9 cellular contexts compared by ENCODE assay signal in the genomic region with DNA sequence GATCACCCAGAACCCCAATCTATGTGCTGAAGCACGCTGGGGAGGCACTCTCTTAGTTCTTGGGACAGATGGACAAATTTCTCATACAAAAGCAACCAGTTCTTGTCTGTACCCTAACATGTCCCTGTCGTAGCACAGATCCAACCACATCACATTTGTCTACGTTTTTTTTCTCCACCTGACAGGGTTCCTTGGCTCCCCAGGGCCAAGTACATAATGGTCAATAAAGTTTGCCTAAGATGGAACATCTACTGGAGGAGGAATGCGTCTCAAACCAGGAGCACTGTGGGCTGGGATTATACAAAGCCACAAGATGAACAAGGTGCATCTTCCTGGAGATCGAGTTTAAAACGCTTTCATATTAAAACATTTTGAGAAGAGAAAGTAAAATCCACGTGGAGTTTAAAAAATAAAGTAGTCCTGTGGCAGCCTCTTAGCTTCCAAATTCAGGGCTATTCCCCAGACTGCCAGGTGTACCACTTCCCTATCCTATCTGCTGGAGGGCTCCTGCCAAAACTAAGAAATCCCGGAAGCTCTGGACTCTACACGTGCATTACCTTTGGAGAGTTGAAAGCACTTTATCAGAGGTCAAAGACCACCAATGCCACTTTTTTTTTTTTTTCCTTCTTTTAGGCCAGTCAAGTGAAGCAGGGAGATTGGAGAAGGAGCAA. TPM values are rescaled to one million over a fixed set of nuclear protein-coding genes. Genes with fewer than 3 reads are reported as not detected.
DNase-seq lines count a peak whose midpoint lies in the region; ATAC-seq, FAIRE-seq and TF ChIP-seq lines count a peak whose summit lies in the region.
"Had no signal": no experiment of that assay in that cellular context is flagged by ENCODE, and none has a peak within 500 bp of the region (broad histone marks: within the 10 kb centered on the region; RNA-seq: fewer than 3 reads in every experiment).

No MANE protein-coding gene starts in this region.

- no peak overlapping the region for H3K9ac ChIP-seq in HUES48 (ENCODE audit: low read depth, low read length)

- ATAC-seq in natural killer cell (no peak), HG03521 (IDR thresholded peaks at IDR 0.05; ENCODE audit: unreplicated experiment) (no peak), GM18519 (IDR thresholded peaks at IDR 0.05; ENCODE audit: low FRiP score, unreplicated experiment) (no peak)

- H3K4me1 Mint-ChIP-seq in chondrocyte (ENCODE audit: low read depth) (peaks cover 43% of the 10 kb centered on the region), natural killer cell (peaks cover 55 to 56% of the 10 kb centered on the region in 2 donors)

- peak overlapping the region; percentile 95 for H3K4me3 ChIP-seq in AG10803 (ENCODE audit: low read length)
- peak overlapping the region; percentile 97 for H3K4me3 ChIP-seq in HUES48 (ENCODE audit: low read depth, low read length)

- DNase-seq in AG10803 (ENCODE audit: low read depth) (no peak), chondrocyte (ENCODE audit: low spot score) (no peak), natural killer cell (no peak), HEK293T (ENCODE audit: extremely low spot score) (no peak), RCC 7860 (ENCODE audit: low spot score) (no peak)

- no peak overlapping the region for H3K27ac ChIP-seq in HUES48 (ENCODE audit: low read depth, low read length)

- FAIRE-seq in RCC 7860 (lab: Jason Lieb, UNC): no peak
- FAIRE-seq: TTC549 had no signal

- peaks cover 17% of the 10 kb centered on the region; the same call in 1 of the 2 replicates for H3K36me3 ChIP-seq in HUES48 (ENCODE audit: control insufficient read depth, insufficient read depth, low read length)

- intact Hi-C loops in natural killer cell (cut with micrococcal nuclease): loop anchor here (2.0 to 10.0 kb wide), 2 partner anchors 127 to 163 kb away; a partner anchor contains a TSS

- H3K27ac Mint-ChIP-seq in chondrocyte (ENCODE audit: unreplicated experiment) (peak overlapping the region; percentile 20), natural killer cell (peak overlapping the region; percentile 95 to 98)

- H3K9me3 ChIP-seq in HUES48 (ENCODE audit: control insufficient read depth, insufficient read depth, low read length): no peaks in the 10 kb centered on the region

- peaks cover 12% of the 10 kb centered on the region for H3K4me1 ChIP-seq in HUES48 (ENCODE audit: control insufficient read depth, insufficient read depth, low read length)

- H3K27me3 Mint-ChIP-seq in chondrocyte (ENCODE audit: low read depth): no peaks in the 10 kb centered on the region
- no peaks in the 10 kb centered on the region for H3K27me3 Mint-ChIP-seq in natural killer cell (ENCODE audit: low read depth in 2 of 2)

- H3K9me3 Mint-ChIP-seq in chondrocyte (ENCODE audit: low read depth): no peaks in the 10 kb centered on the region
- H3K9me3 Mint-ChIP-seq in natural killer cell: no peaks in the 10 kb centered on the region

- CTCF ChIA-PET in HEK293T (lab: Yijun Ruan, JAX): no interaction called here

- H3K36me3 Mint-ChIP-seq in chondrocyte (ENCODE audit: low read depth) (no peaks in the 10 kb centered on the region), natural killer cell (no peaks in the 10 kb centered on the region)

- POLR2A ChIA-PET in HEK293T (lab: Yijun Ruan, JAX): interaction anchor here (3.5 kb wide), 1 partner anchor 65 kb away, joined by 29 read pairs; a partner anchor contains a TSS

- peaks cover 27% of the 10 kb centered on the region for H3K27me3 ChIP-seq in HUES48 (ENCODE audit: control insufficient read depth, insufficient read depth, low read length)

- TF ChIP-seq CTCF in AG10803 (conservative IDR thresholded peaks at IDR 0.05; ENCODE audit: low read length) (no peak), chondrocyte (IDR thresholded peaks at IDR 0.05) (no peak), natural killer cell (IDR thresholded peaks at IDR 0.05) (no peak)

- H3K4me3 Mint-ChIP-seq in chondrocyte (ENCODE audit: unreplicated experiment) (peak overlapping the region; percentile 91), natural killer cell (peak overlapping the region; percentile 99)

TF ChIP-seq in HEK293T, 16 proteins besides CTCF, POLR2A, EP300 and RAD21:
- TF ChIP-seq FOXK2 (IDR thresholded peaks at IDR 0.05) (no peak), SUZ12 (IDR thresholded peaks at IDR 0.05) (no peak)

RNA-seq across cellular contexts. Expression of a gene that starts 1.4 kb away (rescaled TPM):
- total RNA-seq in chondrocyte (22.5 to 27.8 TPM (median 24.7 TPM) in 3 replicates), natural killer cell (10 to 100 TPM; 52.5 to 61.8 (median 55.2) TPM)
